1 cellular context compared by ENCODE assay signal in the genomic region with DNA sequence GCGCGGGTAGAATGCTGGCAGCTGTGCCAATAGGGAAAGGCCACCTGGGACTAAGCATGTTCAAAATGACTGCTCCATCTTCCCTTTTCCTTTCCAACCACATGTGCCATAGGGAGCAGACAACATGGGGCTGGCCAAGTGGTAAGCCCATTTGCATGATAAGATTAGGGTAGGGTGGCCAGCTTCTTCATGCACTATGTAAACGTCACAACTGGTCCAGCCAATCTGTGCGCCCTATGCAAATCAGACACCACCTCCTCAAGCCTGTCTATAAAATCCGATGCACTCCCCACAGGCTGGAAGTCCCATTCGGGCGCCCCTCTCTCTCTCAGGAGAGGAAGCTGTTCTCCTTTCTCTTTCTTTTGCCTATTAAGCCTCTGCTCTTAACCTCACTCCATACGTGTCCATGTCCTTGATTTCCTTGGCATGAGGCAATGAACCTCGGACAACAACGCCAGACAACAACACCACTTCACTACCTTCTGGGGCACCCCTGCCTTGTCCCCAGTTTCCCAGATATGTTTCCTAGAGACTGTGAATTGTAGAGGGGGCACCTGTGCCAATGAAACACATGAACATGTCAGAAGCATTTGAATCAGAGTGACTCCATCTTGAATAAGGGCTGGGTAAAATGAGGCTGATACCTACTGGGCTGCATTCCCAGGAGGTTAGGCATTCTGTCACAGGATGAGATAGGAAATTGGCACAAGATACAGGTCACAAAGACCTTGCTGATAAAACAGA.
TF ChIP-seq lines count a peak whose summit lies in the region.

No MANE protein-coding gene starts in this region.

TF ChIP-seq in K562, 482 proteins besides CTCF, POLR2A, EP300 and RAD21 (continued from another document and continues in another):
- TF ChIP-seq, protein P1, sequence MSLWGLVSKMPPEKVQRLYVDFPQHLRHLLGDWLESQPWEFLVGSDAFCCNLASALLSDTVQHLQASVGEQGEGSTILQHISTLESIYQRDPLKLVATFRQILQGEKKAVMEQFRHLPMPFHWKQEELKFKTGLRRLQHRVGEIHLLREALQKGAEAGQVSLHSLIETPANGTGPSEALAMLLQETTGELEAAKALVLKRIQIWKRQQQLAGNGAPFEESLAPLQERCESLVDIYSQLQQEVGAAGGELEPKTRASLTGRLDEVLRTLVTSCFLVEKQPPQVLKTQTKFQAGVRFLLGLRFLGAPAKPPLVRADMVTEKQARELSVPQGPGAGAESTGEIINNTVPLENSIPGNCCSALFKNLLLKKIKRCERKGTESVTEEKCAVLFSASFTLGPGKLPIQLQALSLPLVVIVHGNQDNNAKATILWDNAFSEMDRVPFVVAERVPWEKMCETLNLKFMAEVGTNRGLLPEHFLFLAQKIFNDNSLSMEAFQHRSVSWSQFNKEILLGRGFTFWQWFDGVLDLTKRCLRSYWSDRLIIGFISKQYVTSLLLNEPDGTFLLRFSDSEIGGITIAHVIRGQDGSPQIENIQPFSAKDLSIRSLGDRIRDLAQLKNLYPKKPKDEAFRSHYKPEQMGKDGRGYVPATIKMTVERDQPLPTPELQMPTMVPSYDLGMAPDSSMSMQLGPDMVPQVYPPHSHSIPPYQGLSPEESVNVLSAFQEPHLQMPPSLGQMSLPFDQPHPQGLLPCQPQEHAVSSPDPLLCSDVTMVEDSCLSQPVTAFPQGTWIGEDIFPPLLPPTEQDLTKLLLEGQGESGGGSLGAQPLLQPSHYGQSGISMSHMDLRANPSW (CRISPR knock-in tag; IDR thresholded peaks at IDR 0.05): no peak
- TF ChIP-seq HMG20B (CRISPR knock-in tag; IDR thresholded peaks at IDR 0.05) (no peak), ZNF282 (CRISPR knock-in tag; IDR thresholded peaks at IDR 0.05) (no peak), ZNF696 (CRISPR knock-in tag; conservative IDR thresholded peaks at IDR 0.05) (no peak), BDP1 (IDR thresholded peaks at IDR 0.05; ENCODE audit: insufficient read depth, insufficient read length) (no peak), ZNF785 (CRISPR knock-in tag; IDR thresholded peaks at IDR 0.05) (no peak), MBD2 (IDR thresholded peaks at IDR 0.05; ENCODE audit: borderline replicate concordance, low read depth) (peak; percentile 65), KHSRP (IDR thresholded peaks at IDR 0.05) (no peak), KDM5B (IDR thresholded peaks at IDR 0.05; ENCODE audit: insufficient replicate concordance, low read depth, low read length) (peak; percentile 99), HMGXB4 (CRISPR knock-in tag; IDR thresholded peaks at IDR 0.05) (no peak), CTBP1 (IDR thresholded peaks at IDR 0.05; ENCODE audit: borderline replicate concordance) (peak; percentile 28; the same call in 1 of the 2 replicates), CBX3 (IDR thresholded peaks at IDR 0.05; ENCODE audit: borderline replicate concordance in 1 of 2, low read length in 2 of 2) (no peak), NBN (IDR thresholded peaks at IDR 0.05; ENCODE audit: low read depth) (peak; percentile 35; the same call in 1 of the 2 replicates), MAZ (CRISPR knock-in tag; conservative IDR thresholded peaks at IDR 0.05 in 1 of 2, IDR thresholded peaks at IDR 0.05 in 1 of 2) (peak; percentile 48 to 55; a peak in 3 of 4 replicates), BRF1 (IDR thresholded peaks at IDR 0.05; ENCODE audit: borderline replicate concordance, extremely low read depth, insufficient read length) (no peak), RBFOX2 (IDR thresholded peaks at IDR 0.05; ENCODE audit: low read depth, low read length) (peak; percentile 71), KAT8 (IDR thresholded peaks at IDR 0.05; ENCODE audit: low read depth) (no peak), SMARCC2 (IDR thresholded peaks at IDR 0.05; ENCODE audit: low read depth) (no peak), TAF9B (IDR thresholded peaks at IDR 0.05; ENCODE audit: partially characterized antibody) (peak; percentile 56), ESRRB (CRISPR knock-in tag; IDR thresholded peaks at IDR 0.05; ENCODE audit: borderline replicate concordance) (0 out of 2 replicates have a peak, but pooled peaks have one; percentile 25), YBX1 (IDR thresholded peaks at IDR 0.05) (no peak), ATF6 (CRISPR knock-in tag; IDR thresholded peaks at IDR 0.05) (no peak), E4F1 (CRISPR knock-in tag; IDR thresholded peaks at IDR 0.05; ENCODE audit: borderline replicate concordance) (no peak), SAFB (IDR thresholded peaks at IDR 0.05; ENCODE audit: borderline replicate concordance, low read depth, low read length) (no peak), TARDBP (IDR thresholded peaks at IDR 0.05) (no peak; the same call in 1 of the 2 replicates), NONO (IDR thresholded peaks at IDR 0.05; ENCODE audit: low read depth in 2 of 2, low read length in 1 of 2) (no peak), BRD4 (IDR thresholded peaks at IDR 0.05) (no peak), CC2D1A (IDR thresholded peaks at IDR 0.05) (peak; percentile 32; the same call in 1 of the 2 replicates), ARID4B (CRISPR knock-in tag; IDR thresholded peaks at IDR 0.05) (no peak), GATAD2A (IDR thresholded peaks at IDR 0.05) (no peak), SRSF3 (IDR thresholded peaks at IDR 0.05; ENCODE audit: insufficient read depth, low read length) (no peak), TBP (optimal IDR thresholded peaks at IDR 0.05; ENCODE audit: low read depth, low read length) (peak; percentile 93), TCFL5 (CRISPR knock-in tag; conservative IDR thresholded peaks at IDR 0.05) (no peak), ZNF561 (CRISPR knock-in tag; conservative IDR thresholded peaks at IDR 0.05) (no peak), ARID1B (IDR thresholded peaks at IDR 0.05) (peak; percentile 43), MECOM (CRISPR knock-in tag; IDR thresholded peaks at IDR 0.05) (no peak), NCOA1 (IDR thresholded peaks at IDR 0.05; ENCODE audit: low read depth) (peak; percentile 41; the same call in 1 of the 2 replicates)
- TF ChIP-seq, protein P2, sequence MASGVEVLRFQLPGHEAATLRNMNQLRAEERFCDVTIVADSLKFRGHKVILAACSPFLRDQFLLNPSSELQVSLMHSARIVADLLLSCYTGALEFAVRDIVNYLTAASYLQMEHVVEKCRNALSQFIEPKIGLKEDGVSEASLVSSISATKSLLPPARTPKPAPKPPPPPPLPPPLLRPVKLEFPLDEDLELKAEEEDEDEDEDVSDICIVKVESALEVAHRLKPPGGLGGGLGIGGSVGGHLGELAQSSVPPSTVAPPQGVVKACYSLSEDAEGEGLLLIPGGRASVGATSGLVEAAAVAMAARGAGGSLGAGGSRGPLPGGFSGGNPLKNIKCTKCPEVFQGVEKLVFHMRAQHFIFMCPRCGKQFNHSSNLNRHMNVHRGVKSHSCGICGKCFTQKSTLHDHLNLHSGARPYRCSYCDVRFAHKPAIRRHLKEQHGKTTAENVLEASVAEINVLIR (CRISPR knock-in tag; IDR thresholded peaks at IDR 0.05): no peak; the same call in 1 of the 2 replicates
- TF ChIP-seq, protein P3, sequence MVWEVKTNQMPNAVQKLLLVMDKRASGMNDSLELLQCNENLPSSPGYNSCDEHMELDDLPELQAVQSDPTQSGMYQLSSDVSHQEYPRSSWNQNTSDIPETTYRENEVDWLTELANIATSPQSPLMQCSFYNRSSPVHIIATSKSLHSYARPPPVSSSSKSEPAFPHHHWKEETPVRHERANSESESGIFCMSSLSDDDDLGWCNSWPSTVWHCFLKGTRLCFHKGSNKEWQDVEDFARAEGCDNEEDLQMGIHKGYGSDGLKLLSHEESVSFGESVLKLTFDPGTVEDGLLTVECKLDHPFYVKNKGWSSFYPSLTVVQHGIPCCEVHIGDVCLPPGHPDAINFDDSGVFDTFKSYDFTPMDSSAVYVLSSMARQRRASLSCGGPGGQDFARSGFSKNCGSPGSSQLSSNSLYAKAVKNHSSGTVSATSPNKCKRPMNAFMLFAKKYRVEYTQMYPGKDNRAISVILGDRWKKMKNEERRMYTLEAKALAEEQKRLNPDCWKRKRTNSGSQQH (CRISPR knock-in tag; IDR thresholded peaks at IDR 0.05): peak; percentile 53; the same call in 1 of the 2 replicates
